In genomic region chr1:7646981-7647901, GRCh38 we compare ENCODE assay signal across 8 cellular contexts.
DNase-seq lines count a peak whose midpoint lies in the region; ATAC-seq, FAIRE-seq and TF ChIP-seq lines count a peak whose summit lies in the region.

No MANE protein-coding gene starts in this region.

- H3K27ac ChIP-seq in BLaER1 treated with 17β-estradiol and CSF1 and Interleukin-3, amounts not matched to agents 10 nM and 100 nM, result peak overlapping the region in 8 of 11 experiments; percentile 81 to 90 (median 88); a peak in 15 of 22 replicates
- no peak overlapping the region for H3K27ac ChIP-seq in ovary

- no peaks in the 10 kb centered on the region for H3K9me3 Mint-ChIP-seq in activated T-helper 17 cell treated with anti-CD3 and anti-CD28 coated beads, Interleukin-2, amount 50 U/mL, for 72 hours
- H3K9me3 Mint-ChIP-seq in type B pancreatic cell, result no peaks in the 10 kb centered on the region

- FAIRE-seq in RCC 7860 (lab: Jason Lieb, UNC), result no peak

- DNase-seq in HCEC 1CT, result peak; percentile 17
- peak; percentile 50 for DNase-seq in RCC 7860 (ENCODE audit: low spot score)
- peak; percentile 36 to 80 for DNase-seq in foreskin fibroblast
- peak; percentile 44 to 84 (median 78) for DNase-seq in ovary
- DNase-seq in type B pancreatic cell (ENCODE audit: extremely low spot score, unreplicated experiment), result peak; percentile 85
- no peak for DNase-seq in NCI-H226

- peak overlapping the region in 7 of 11 experiments; percentile 26 to 87 (median 83); a peak in 8 of 22 replicates for H3K4me2 ChIP-seq in BLaER1 treated with 17β-estradiol and CSF1 and Interleukin-3, amounts not matched to agents 10 nM and 100 nM

- 41 to 48% (median 44%) methylated on average over 30 of the region's 30 CpGs for WGBS in ovary, 3 donors

- H3K4me3 ChIP-seq in BLaER1 treated with 17β-estradiol and CSF1 and Interleukin-3, amounts not matched to agents 10 nM and 100 nM, result no peak overlapping the region
- H3K4me3 ChIP-seq in foreskin fibroblast (ENCODE audit: low read depth in 1 of 2, low read length in 2 of 2) (no peak overlapping the region), ovary (no peak overlapping the region)

- TF ChIP-seq CTCF in foreskin fibroblast (IDR thresholded peaks at IDR 0.05; ENCODE audit: low read depth, low read length) (peak; percentile 93), ovary (IDR thresholded peaks at IDR 0.05) (peak; percentile 80 to 91 (median 89)), type B pancreatic cell (conservative IDR thresholded peaks at IDR 0.05) (peak; percentile 97)

- no peak overlapping the region for H3K27ac Mint-ChIP-seq in activated T-helper 17 cell treated with anti-CD3 and anti-CD28 coated beads, Interleukin-2, amount 50 U/mL, for 72 hours
- H3K27ac Mint-ChIP-seq in type B pancreatic cell, result no peak overlapping the region

- H3K36me3 ChIP-seq in BLaER1 treated with 17β-estradiol and CSF1 and Interleukin-3, amounts not matched to agents 10 nM and 100 nM, result no peaks in the 10 kb centered on the region
- no peaks in the 10 kb centered on the region for H3K36me3 ChIP-seq in ovary

- no peak for TF ChIP-seq EP300 in ovary (IDR thresholded peaks at IDR 0.05)

- peak; percentile 57 for ATAC-seq in activated T-helper 17 cell treated with anti-CD3 and anti-CD28 coated beads, Interleukin-2, amount 50 U/mL, for 72 hours (replicated peaks)

- no peaks in the 10 kb centered on the region for H3K36me3 Mint-ChIP-seq in activated T-helper 17 cell treated with anti-CD3 and anti-CD28 coated beads, Interleukin-2, amount 50 U/mL, for 72 hours (ENCODE audit: low read depth)
- H3K36me3 Mint-ChIP-seq in type B pancreatic cell, result no peaks in the 10 kb centered on the region

- H3K9ac ChIP-seq in BLaER1 treated with 17β-estradiol and CSF1 and Interleukin-3, amounts not matched to agents 10 nM and 100 nM, result peak overlapping the region in 4 of 11 experiments; percentile 37 to 76 (median 68); a peak in 5 of 22 replicates

- H3K4me1 ChIP-seq in BLaER1 treated with 17β-estradiol and CSF1 and Interleukin-3, amounts not matched to agents 10 nM and 100 nM, result peaks cover 14 to 76% (median 67%) of the 10 kb centered on the region in 10 experiments
- H3K4me1 ChIP-seq in ovary (ENCODE audit: insufficient read depth), result no peaks in the 10 kb centered on the region

- no peaks in the 10 kb centered on the region for H3K4me1 Mint-ChIP-seq in activated T-helper 17 cell treated with anti-CD3 and anti-CD28 coated beads, Interleukin-2, amount 50 U/mL, for 72 hours
- H3K4me1 Mint-ChIP-seq in type B pancreatic cell (ENCODE audit: unreplicated experiment), result peaks cover 16% of the 10 kb centered on the region

- H3K9me3 ChIP-seq in BLaER1 treated with 17β-estradiol and CSF1 and Interleukin-3, amounts not matched to agents 10 nM and 100 nM (replicated peaks in 1 of 11), result peaks cover 0 to 5% (median 0%) of the 10 kb centered on the region in 11 experiments; a peak in 2 of 22 replicates
- H3K9me3 ChIP-seq in ovary, result no peaks in the 10 kb centered on the region

- H3K4me3 Mint-ChIP-seq in activated T-helper 17 cell treated with anti-CD3 and anti-CD28 coated beads, Interleukin-2, amount 50 U/mL, for 72 hours, result no peak overlapping the region
- no peak overlapping the region for H3K4me3 Mint-ChIP-seq in type B pancreatic cell

- no peak for TF ChIP-seq POLR2A in ovary (IDR thresholded peaks at IDR 0.05)

- no peaks in the 10 kb centered on the region for H3K27me3 ChIP-seq in BLaER1 treated with 17β-estradiol and CSF1 and Interleukin-3, amounts not matched to agents 10 nM and 100 nM
- no peaks in the 10 kb centered on the region for H3K27me3 ChIP-seq in ovary

- intact Hi-C loops in ovary (cut with DNase I), result loop anchor here (5.0 to 10.0 kb wide), 5 partner anchors 422 to 925 kb away; no protein-coding TSS in a partner anchor

- H4K20me1 ChIP-seq in BLaER1 treated with 17β-estradiol and CSF1 and Interleukin-3, amounts not matched to agents 10 nM and 100 nM, result 0 out of 22 replicates have a peak, but pooled peaks cover 0 to 3% (median 0%) of the 10 kb centered on the region in 11 experiments

- no peaks in the 10 kb centered on the region for H3K27me3 Mint-ChIP-seq in activated T-helper 17 cell treated with anti-CD3 and anti-CD28 coated beads, Interleukin-2, amount 50 U/mL, for 72 hours
- H3K27me3 Mint-ChIP-seq in type B pancreatic cell, result peaks cover 2% of the 10 kb centered on the region

Comparison
In these comparisons a context has a peak if more than half of its experiments do, and no peak if none do; other contexts are left out.
1. H3K27ac ChIP-seq: peak in BLaER1 treated with 17β-estradiol and CSF1 and Interleukin-3, amounts not matched to agents 10 nM and 100 nM (8 of 11); none in ovary (0 of 2).
2. Peak in every context shown above with its lines, with median percentiles within 50 percentile points of each other: CTCF ChIP-seq.